In the genomic region with DNA sequence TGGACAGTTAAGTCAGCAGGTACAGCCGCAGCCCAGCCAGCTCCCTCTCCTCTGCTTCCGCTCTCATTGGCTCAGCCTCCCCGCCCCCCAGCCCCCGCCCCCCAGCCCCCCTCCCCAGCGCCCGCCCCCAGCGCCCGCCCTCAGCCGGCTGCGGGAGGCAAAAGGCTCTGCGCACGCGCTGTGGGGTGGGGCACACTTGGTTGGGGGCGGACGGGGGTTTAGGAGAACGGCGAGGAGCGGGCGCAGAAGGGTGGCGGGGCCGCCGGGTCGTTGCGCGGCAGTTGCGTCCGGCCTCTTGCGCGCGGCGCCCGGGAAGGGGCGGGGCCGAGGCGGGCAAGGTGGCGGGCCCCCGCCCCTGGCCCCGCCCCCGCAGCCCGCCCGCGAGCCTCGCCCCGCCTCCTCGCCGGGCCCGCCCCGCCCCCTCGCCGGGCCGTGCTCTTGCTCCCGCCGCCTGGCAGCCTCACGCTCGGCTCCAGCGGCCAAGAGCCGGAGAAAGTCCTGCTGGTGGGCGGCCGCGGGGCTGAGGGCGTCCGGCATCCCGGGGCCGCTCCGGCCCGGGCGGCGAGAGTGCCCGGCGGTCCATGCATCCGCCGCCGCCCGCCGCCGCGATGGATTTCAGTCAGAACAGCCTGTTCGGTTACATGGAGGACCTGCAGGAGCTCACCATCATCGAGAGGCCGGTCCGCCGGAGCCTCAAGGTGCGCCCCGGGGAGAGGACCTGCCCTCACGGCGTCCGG, we compare ENCODE assay signal across 8 cellular contexts. TPM values are rescaled to one million over a fixed set of nuclear protein-coding genes. Genes with fewer than 3 reads are reported as not detected.
DNase-seq lines count a peak whose midpoint lies in the region; ATAC-seq, FAIRE-seq and TF ChIP-seq lines count a peak whose summit lies in the region.

A gene with protein sequence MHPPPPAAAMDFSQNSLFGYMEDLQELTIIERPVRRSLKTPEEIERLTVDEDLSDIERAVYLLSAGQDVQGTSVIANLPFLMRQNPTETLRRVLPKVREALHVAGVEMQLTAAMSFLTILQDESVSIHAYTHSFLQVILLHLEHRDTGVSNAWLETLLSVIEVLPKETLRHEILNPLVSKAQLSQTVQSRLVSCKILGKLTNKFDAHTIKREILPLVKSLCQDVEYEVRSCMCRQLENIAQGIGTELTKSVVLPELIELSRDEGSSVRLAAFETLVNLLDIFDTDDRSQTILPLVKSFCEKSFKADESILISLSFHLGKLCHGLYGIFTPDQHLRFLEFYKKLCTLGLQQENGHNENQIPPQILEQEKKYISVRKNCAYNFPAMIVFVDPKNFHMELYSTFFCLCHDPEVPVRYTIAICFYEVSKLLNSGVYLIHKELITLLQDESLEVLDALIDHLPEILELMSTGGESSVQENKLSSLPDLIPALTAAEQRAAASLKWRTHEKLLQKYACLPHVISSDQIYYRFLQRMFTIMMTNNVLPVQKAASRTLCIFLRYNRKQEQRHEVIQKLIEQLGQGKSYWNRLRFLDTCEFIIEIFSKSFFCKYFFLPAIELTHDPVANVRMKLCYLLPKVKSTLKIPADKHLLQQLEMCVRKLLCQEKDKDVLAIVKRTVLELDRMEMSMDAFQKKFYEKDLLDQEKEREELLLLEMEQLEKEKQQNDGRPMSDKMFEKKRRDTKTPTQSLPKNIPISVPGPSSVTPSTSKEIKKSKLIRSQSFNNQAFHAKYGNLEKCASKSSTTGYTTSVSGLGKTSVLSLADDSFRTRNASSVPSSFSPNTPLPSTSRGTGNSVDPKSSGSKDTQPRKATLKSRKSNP (plus strand): TSS at position 438 of the 737 bp plus-strand sequence. CDS start 144 bp downstream, at position 582.

- no peak for FAIRE-seq in A549 (lab: Jason Lieb, UNC)

- POLR2A ChIA-PET in A549 (lab: Yijun Ruan, JAX), result no interaction called here

- H3K9me3 Mint-ChIP-seq in chondrocyte (ENCODE audit: low read depth), result peaks cover 2% of the 10 kb centered on the region

- peak within 1 kb of the TSS; percentile 46 to 85; a peak in 5 of 6 replicates for H3K27ac ChIP-seq in A549

- peaks cover 10% of the 10 kb centered on the region; the same call in 2 of the 3 replicates for H3K4me1 ChIP-seq in A549

- ATAC-seq in A549 (peak; percentile 83 to 85), GM18868 (IDR thresholded peaks at IDR 0.05; ENCODE audit: unreplicated experiment) (peak; percentile 73), HG03139 (IDR thresholded peaks at IDR 0.05; ENCODE audit: unreplicated experiment) (peak; percentile 70)

- TF ChIP-seq CTCF in A549 (IDR thresholded peaks at IDR 0.05), result no peak
- TF ChIP-seq CTCF in chondrocyte (IDR thresholded peaks at IDR 0.05), result no peak

- H3K4me3 ChIP-seq in A549, result peak within 1 kb of the TSS; percentile 70

- TF ChIP-seq EP300 in A549 (IDR thresholded peaks at IDR 0.05), result no peak

- 2% methylated on average over 9 of the region's 87 CpGs for WGBS in A549 (ENCODE audit: missing lambda C conversion rate)

- peak within 1 kb of the TSS; percentile 9 for H3K27ac Mint-ChIP-seq in chondrocyte (ENCODE audit: unreplicated experiment)

- H3K27me3 Mint-ChIP-seq in chondrocyte (ENCODE audit: low read depth), result peaks cover 44% of the 10 kb centered on the region

- CTCF ChIA-PET in A549 (lab: Yijun Ruan, JAX), result interaction anchor here (1.3 kb wide), 1 partner anchor 42 kb away, joined by 3 read pairs; no protein-coding TSS in a partner anchor

- no peak for TF ChIP-seq POLR2A in A549 (IDR thresholded peaks at IDR 0.05; ENCODE audit: low read length)

- peaks cover 17% of the 10 kb centered on the region for H3K4me1 Mint-ChIP-seq in chondrocyte (ENCODE audit: low read depth)

- H3K9me3 ChIP-seq in A549, result peaks cover 5% of the 10 kb centered on the region; the same call in 1 of the 3 replicates

- peaks cover 2% of the 10 kb centered on the region for H3K36me3 Mint-ChIP-seq in chondrocyte (ENCODE audit: low read depth)

- no peak for TF ChIP-seq RAD21 in A549 (conservative IDR thresholded peaks at IDR 0.05 in 1 of 2, IDR thresholded peaks at IDR 0.05 in 1 of 2)

- peak within 1 kb of the TSS; percentile 99 for H3K4me2 ChIP-seq in A549

- H3K4me3 Mint-ChIP-seq in chondrocyte (ENCODE audit: unreplicated experiment), result peak within 1 kb of the TSS; percentile 65

- DNase-seq in A549 (ENCODE audit: low read depth in 1 of 2, low spot score in 1 of 2), result peak; percentile 32 to 76
- peak; percentile 74 for DNase-seq in NCI-H446 treated with DMSO at 0.1 percent for 48 hours (lab: John Stamatoyannopoulos, UW)
- DNase-seq in activated CD4-positive, alpha-beta T cell treated with anti-CD3 and anti-CD28 coated beads for 24 hours (ENCODE audit: low read depth in 2 of 2), result peak; percentile 80 to 82
- DNase-seq in chondrocyte (ENCODE audit: low spot score), result peak; percentile 93
- peak; percentile 88 for DNase-seq in kidney tubule cell (ENCODE audit: low spot score)
- peak; percentile 70 to 76 for DNase-seq in stimulated activated CD4-positive, alpha-beta T cell treated with anti-CD3 and anti-CD28 coated beads, Interleukin-1b, Interleukin-23, amount 100 ng/mL, for 1 hour (ENCODE audit: low read depth in 2 of 2)

TF ChIP-seq in A549, 52 proteins besides CTCF, POLR2A, EP300 and RAD21:
- TF ChIP-seq GATA3 (IDR thresholded peaks at IDR 0.05; ENCODE audit: borderline replicate concordance), result no peak
- peak; percentile 27; the same call in 1 of the 2 replicates for TF ChIP-seq PHF8 (IDR thresholded peaks at IDR 0.05; ENCODE audit: borderline replicate concordance, low read depth)

RNA-seq across cellular contexts. Expression of the gene that starts here (rescaled TPM):
- polyA plus RNA-seq in A549 (2011; rRNA removed) (0.21 and 0.25 TPM in 2 replicates), A549 (2017; fragmentation: RNase III; extraction: RNeasy Plus Mini Kit Qiagen cat#74134 plus additional on column Dnase treatment) (0.08 to 0.21 TPM (median 0.12 TPM) in 3 replicates)
- 0.01 and 0.05 TPM in 2 replicates for polyA plus RNA-seq in A549 (2012; cell fraction: cytosol; rRNA removed)
- not detected in 2 replicates for polyA plus RNA-seq in A549 (2012; cell fraction: nucleus; rRNA removed)
- not detected in 2 replicates for polyA minus RNA-seq in A549 (2011; rRNA and poly(A)+ RNA removed)
- 0.22 TPM in 1 of 3 replicates, not detected in the others for total RNA-seq in chondrocyte

Comparison
In these comparisons a context has a peak if more than half of its experiments do, and no peak if none do; other contexts are left out.
1. Peak in every context shown above with its lines: DNase-seq, ATAC-seq, H3K4me3 ChIP-seq and H3K27ac ChIP-seq.
2. Peak in DNase-seq, ATAC-seq, H3K4me3 ChIP-seq, H3K27ac ChIP-seq and H3K4me2 ChIP-seq in A549; RNA of the gene not detected or under 1 TPM.
3. Peak in DNase-seq in chondrocyte; RNA of the gene not detected or under 1 TPM.